Comparison of ENCODE assay signal across 20 cellular contexts in the genomic region with DNA sequence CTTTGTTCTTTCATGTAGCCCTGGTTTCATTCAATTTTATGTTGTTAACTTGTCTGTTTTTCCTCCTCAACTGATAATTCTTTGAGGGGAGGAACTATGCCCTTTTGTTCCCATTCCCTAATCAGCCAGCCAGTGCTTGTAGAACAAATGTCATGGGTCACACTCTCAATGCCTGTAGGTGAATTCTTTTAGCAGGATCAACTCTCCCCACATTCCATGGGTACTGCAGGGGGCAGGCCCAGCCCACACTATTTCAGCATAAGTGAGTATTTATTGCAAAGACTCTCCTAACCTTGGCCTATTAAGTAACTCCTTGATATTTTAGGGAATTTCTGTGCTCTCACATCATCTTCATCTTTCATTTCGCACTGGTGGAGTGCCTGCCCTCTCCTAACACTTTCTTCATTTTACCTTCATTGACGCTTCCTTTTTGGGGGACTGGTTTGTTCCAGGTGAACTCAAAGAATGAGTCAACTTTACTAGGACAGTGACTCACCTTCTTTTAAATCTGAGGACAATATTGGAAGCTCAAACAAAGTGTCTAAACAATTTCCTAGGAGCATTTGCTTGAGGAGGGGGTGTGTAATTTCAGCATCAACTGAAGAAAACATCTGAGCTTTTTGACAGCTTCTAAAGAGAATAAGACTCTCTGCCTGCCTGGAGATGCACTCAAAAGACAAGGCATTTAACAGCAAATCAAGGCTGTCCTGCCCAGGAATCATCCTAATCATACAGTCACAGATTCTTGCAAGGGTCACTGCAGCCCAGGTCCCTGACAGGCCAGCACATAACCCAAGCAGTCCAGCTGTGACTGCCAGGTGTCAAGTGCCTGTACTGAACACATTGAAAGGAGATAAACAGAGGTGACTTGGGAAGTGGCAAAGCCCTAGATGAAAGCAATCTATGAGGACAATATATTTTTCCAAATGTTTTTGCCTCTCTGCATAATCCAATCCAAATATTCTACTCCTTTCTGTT.
A peak's percentile ranks its signal among the peaks of the same experiment; 100 is the strongest.
DNase-seq lines count a peak whose midpoint lies in the region; ATAC-seq and TF ChIP-seq lines count a peak whose summit lies in the region.
"Had no signal": no experiment of that assay in that cellular context is flagged by ENCODE, and none has a peak within 500 bp of the region (broad histone marks: within the 10 kb centered on the region; RNA-seq: fewer than 3 reads in every experiment).

No MANE protein-coding gene starts in this region.

- no peak overlapping the region for H3K4me3 Mint-ChIP-seq in GM23338
- H3K4me3 Mint-ChIP-seq: activated CD8-positive, alpha-beta memory T cell treated with anti-CD3 and anti-CD28 coated beads, Interleukin-2, amount 10 ng/mL, durations not matched to agents 7 days and 5 days; activated naive CD8-positive, alpha-beta T cell; activated T-helper 1 cell treated with anti-CD3 and anti-CD28 coated beads, Interleukin-12 subunit alpha, Interleukin-12 subunit beta, Interleukin-2, Interleukin-4 antibody, amounts not matched to agents 30 ng/mL and 10 ng/mL and 1 ng/mL, durations not matched to agents 14 hours and 24 hours and 36 hours; CD8-positive, alpha-beta T cell; memory B cell; stimulated activated naive B cell treated with anti-CD40 and anti-IgM and Interleukin-4, amounts not matched to agents 10 μg/mL and 1 μg/mL and 100 μg/mL, for 72 hours had no signal

- H3K9me2 ChIP-seq in GM23338 (ENCODE audit: insufficient read depth) = peaks cover 6% of the 10 kb centered on the region; the same call in 1 of the 2 replicates

- peak overlapping the region; percentile 82 for H4K91ac ChIP-seq in trophoblast cell (ENCODE audit: low read depth, low read length)

- H3K4me1 ChIP-seq in GM23338 (ENCODE audit: insufficient read depth) (peaks cover 10% of the 10 kb centered on the region), NT2/D1 (ENCODE audit: insufficient read depth, insufficient read length) (no peaks in the 10 kb centered on the region), trophoblast cell (ENCODE audit: control insufficient read depth in 1 of 2, insufficient read depth in 2 of 2, low read length in 2 of 2) (peaks cover 2 to 7% of the 10 kb centered on the region in 2 experiments), tibial nerve (peaks cover 0 to 11% (median 0%) of the 10 kb centered on the region in 4 donors)
- H3K4me1 ChIP-seq: thyroid gland had no signal

- DNase-seq in GM23338 (ENCODE audit: low spot score) (peak; percentile 32), NT2/D1 (ENCODE audit: low read depth, low spot score) (peak; percentile 36), fibroblast of villous mesenchyme (ENCODE audit: low read depth) (peak; percentile 52), trophoblast cell (peak in 1 of 2 donors; percentile 3), medulla oblongata (ENCODE audit: extremely low spot score) (no peak), tibial nerve (ENCODE audit: low spot score in 2 of 2) (no peak), foreskin melanocyte (no peak)
- DNase-seq: activated CD4-positive, alpha-beta T cell treated with anti-CD3 and anti-CD28 coated beads for 48 hours; activated CD8-positive, alpha-beta memory T cell treated with anti-CD3 and anti-CD28 coated beads, Interleukin-2, amount 10 ng/mL, durations not matched to agents 7 days and 5 days; CD8-positive, alpha-beta T cell; H7; NCI-H1417 treated with DMSO at 0.1 percent for 48 hours; NCI-H526; stimulated activated naive B cell treated with anti-CD40 and anti-IgM and Interleukin-4, amounts not matched to agents 10 μg/mL and 1 μg/mL and 100 μg/mL, for 72 hours; thyroid gland had no signal

- no peaks in the 10 kb centered on the region for H3K27me3 ChIP-seq in GM23338 (ENCODE audit: insufficient read depth)
- no peaks in the 10 kb centered on the region for H3K27me3 ChIP-seq in NT2/D1 (ENCODE audit: insufficient read depth, insufficient read length)
- H3K27me3 ChIP-seq in trophoblast cell (ENCODE audit: insufficient read depth, low read length) = no peaks in the 10 kb centered on the region
- no peaks in the 10 kb centered on the region for H3K27me3 ChIP-seq in tibial nerve
- H3K27me3 ChIP-seq: thyroid gland had no signal

- H2BK120ac ChIP-seq in trophoblast cell (ENCODE audit: insufficient read depth, low read length, poor library complexity) = peak overlapping the region; percentile 47

- H3K9ac ChIP-seq in NT2/D1 (ENCODE audit: insufficient read length, low read depth) (no peak overlapping the region), trophoblast cell (ENCODE audit: low read length) (no peak overlapping the region)

- H3K9me3 Mint-ChIP-seq in GM23338 = peaks cover 3% of the 10 kb centered on the region; the same call in 2 of the 3 replicates
- H3K9me3 Mint-ChIP-seq: activated T-helper 1 cell treated with anti-CD3 and anti-CD28 coated beads, Interleukin-12 subunit alpha, Interleukin-12 subunit beta, Interleukin-2, Interleukin-4 antibody, amounts not matched to agents 30 ng/mL and 10 ng/mL and 1 ng/mL, durations not matched to agents 14 hours and 24 hours and 36 hours had no signal

- H3K9me3 ChIP-seq in NT2/D1 (ENCODE audit: insufficient read depth, low read length) (peaks cover 4% of the 10 kb centered on the region; the same call in 1 of the 2 replicates), trophoblast cell (ENCODE audit: insufficient read depth, low read depth, low read length) (no peaks in the 10 kb centered on the region), tibial nerve (peaks cover 0 to 10% (median 0%) of the 10 kb centered on the region in 4 donors)
- H3K9me3 ChIP-seq: thyroid gland had no signal

- no peak overlapping the region; the same call in 1 of the 2 replicates for H3K27ac Mint-ChIP-seq in GM23338
- H3K27ac Mint-ChIP-seq: activated CD8-positive, alpha-beta memory T cell treated with anti-CD3 and anti-CD28 coated beads, Interleukin-2, amount 10 ng/mL, durations not matched to agents 7 days and 5 days; activated naive CD8-positive, alpha-beta T cell; activated T-helper 1 cell treated with anti-CD3 and anti-CD28 coated beads, Interleukin-12 subunit alpha, Interleukin-12 subunit beta, Interleukin-2, Interleukin-4 antibody, amounts not matched to agents 30 ng/mL and 10 ng/mL and 1 ng/mL, durations not matched to agents 14 hours and 24 hours and 36 hours; CD8-positive, alpha-beta T cell; memory B cell; stimulated activated naive B cell treated with anti-CD40 and anti-IgM and Interleukin-4, amounts not matched to agents 10 μg/mL and 1 μg/mL and 100 μg/mL, for 72 hours had no signal

- ATAC-seq in GM23338 = peak; percentile 72
- ATAC-seq: activated CD8-positive, alpha-beta memory T cell treated with anti-CD3 and anti-CD28 coated beads, Interleukin-2, amount 10 ng/mL, durations not matched to agents 7 days and 5 days; CD8-positive, alpha-beta T cell; HepG2; stimulated activated naive B cell treated with anti-CD40 and anti-IgM and Interleukin-4, amounts not matched to agents 10 μg/mL and 1 μg/mL and 100 μg/mL, for 72 hours had no signal

- H3K79me1 ChIP-seq in trophoblast cell (ENCODE audit: low read length) = peaks cover 8% of the 10 kb centered on the region

- H3K36me3 ChIP-seq in GM23338 (ENCODE audit: insufficient read depth) = no peaks in the 10 kb centered on the region
- H3K36me3 ChIP-seq in NT2/D1 (ENCODE audit: insufficient read depth, insufficient read length, low read length) = no peaks in the 10 kb centered on the region
- H3K36me3 ChIP-seq in trophoblast cell (ENCODE audit: control insufficient read depth in 1 of 2, insufficient read depth in 2 of 2, low read length in 2 of 2) = no peaks in the 10 kb centered on the region
- H3K36me3 ChIP-seq in tibial nerve = no peaks in the 10 kb centered on the region
- H3K36me3 ChIP-seq: thyroid gland had no signal

- TF ChIP-seq EP300 in tibial nerve (IDR thresholded peaks at IDR 0.05) = peak in 1 of 2 donors; percentile 59

- H3K4me3 ChIP-seq in GM23338 = no peak overlapping the region
- no peak overlapping the region for H3K4me3 ChIP-seq in NT2/D1 (ENCODE audit: insufficient read length, low read depth)
- no peak overlapping the region for H3K4me3 ChIP-seq in fibroblast of villous mesenchyme (ENCODE audit: low read depth, low read length)
- H3K4me3 ChIP-seq in trophoblast cell (ENCODE audit: low read depth, low read length) = no peak overlapping the region
- H3K4me3 ChIP-seq in tibial nerve = no peak overlapping the region
- H3K4me3 ChIP-seq: coronary artery, thyroid gland had no signal

- H4K20me1 ChIP-seq in GM23338 (replicated peaks; ENCODE audit: insufficient read depth) = no peaks in the 10 kb centered on the region

- peaks cover 5% of the 10 kb centered on the region; the same call in 2 of the 3 replicates for H3K36me3 Mint-ChIP-seq in GM23338 (ENCODE audit: low read depth)
- H3K36me3 Mint-ChIP-seq: activated CD8-positive, alpha-beta memory T cell treated with anti-CD3 and anti-CD28 coated beads, Interleukin-2, amount 10 ng/mL, durations not matched to agents 7 days and 5 days; activated naive CD8-positive, alpha-beta T cell; CD8-positive, alpha-beta T cell; memory B cell; stimulated activated naive B cell treated with anti-CD40 and anti-IgM and Interleukin-4, amounts not matched to agents 10 μg/mL and 1 μg/mL and 100 μg/mL, for 72 hours had no signal

- peak overlapping the region; percentile 85 for H2BK5ac ChIP-seq in trophoblast cell (ENCODE audit: low read depth, low read length, poor library complexity)

- H3K4ac ChIP-seq in trophoblast cell (ENCODE audit: low read depth, low read length) = no peak overlapping the region

- no peaks in the 10 kb centered on the region for H3K79me2 ChIP-seq in GM23338 (replicated peaks; ENCODE audit: insufficient read depth)
- H3K79me2 ChIP-seq in trophoblast cell (ENCODE audit: control insufficient read depth, insufficient read depth, low read length, poor library complexity) = no peaks in the 10 kb centered on the region

- H3K27me3 Mint-ChIP-seq in GM23338 (ENCODE audit: insufficient read depth, low read depth, poor library complexity) = peaks cover 3% of the 10 kb centered on the region

- no peak overlapping the region for H4K12ac ChIP-seq in trophoblast cell (ENCODE audit: low read depth, low read length)

- no peak overlapping the region for H2AK5ac ChIP-seq in trophoblast cell (ENCODE audit: low read length)

- H3K4me2 ChIP-seq in GM23338 = no peak overlapping the region
- H3K4me2 ChIP-seq in trophoblast cell (ENCODE audit: low read length) = peak overlapping the region; percentile 8

- peaks cover 20% of the 10 kb centered on the region for H3K4me1 Mint-ChIP-seq in GM23338
- H3K4me1 Mint-ChIP-seq: activated CD8-positive, alpha-beta memory T cell treated with anti-CD3 and anti-CD28 coated beads, Interleukin-2, amount 10 ng/mL, durations not matched to agents 7 days and 5 days; memory B cell; stimulated activated naive B cell treated with anti-CD40 and anti-IgM and Interleukin-4, amounts not matched to agents 10 μg/mL and 1 μg/mL and 100 μg/mL, for 72 hours had no signal

- H3F3A ChIP-seq in GM23338 (replicated peaks; ENCODE audit: low read depth) = no peaks in the 10 kb centered on the region

- TF ChIP-seq POLR2A in tibial nerve (IDR thresholded peaks at IDR 0.05) = no peak

- WGBS in trophoblast cell (ENCODE audit: extremely low coverage, insufficient coverage, insufficient read length) = no CpG with 5 or more reads among the region's 2 CpGs
- 84% methylated on average over 2 of the region's 2 CpGs for WGBS in tibial nerve, 2 donors

- H2AFZ ChIP-seq in GM23338 (peak overlapping the region; percentile 14), trophoblast cell (ENCODE audit: insufficient read depth, low read length, poor library complexity) (no peak overlapping the region)

- peak overlapping the region; percentile 12 for H3K14ac ChIP-seq in trophoblast cell (ENCODE audit: low read length)

- H3K23ac ChIP-seq in trophoblast cell (ENCODE audit: low read length) = no peak overlapping the region

- H3K27ac ChIP-seq in GM23338 (ENCODE audit: low read depth) (no peak overlapping the region), trophoblast cell (ENCODE audit: low read depth, low read length) (peak overlapping the region; percentile 76), tibial nerve (no peak overlapping the region)
- H3K27ac ChIP-seq: coronary artery, thyroid gland had no signal

- no peak overlapping the region for H4K8ac ChIP-seq in trophoblast cell (ENCODE audit: low read depth, low read length)

- no peak overlapping the region for H3K18ac ChIP-seq in trophoblast cell (ENCODE audit: low read length)

- no peak for TF ChIP-seq CTCF in GM23338 (conservative IDR thresholded peaks at IDR 0.05; ENCODE audit: low read depth in 2 of 2)
- TF ChIP-seq CTCF in fibroblast of villous mesenchyme (IDR thresholded peaks at IDR 0.05; ENCODE audit: insufficient read depth, low read depth, low read length) = no peak
- TF ChIP-seq CTCF in tibial nerve (IDR thresholded peaks at IDR 0.05) = no peak

- peak overlapping the region; percentile 51 for H2BK12ac ChIP-seq in trophoblast cell (ENCODE audit: low read length)

Comparison
In these comparisons a context has a peak if more than half of its experiments do, and no peak if none do; other contexts are left out.
1. DNase-seq: peak in GM23338 (single experiment), NT2/D1 (single experiment) and fibroblast of villous mesenchyme (single experiment); none in medulla oblongata (single experiment), tibial nerve (0 of 2) and foreskin melanocyte (single experiment).